ENCODE assay signal across 1 cellular context in genomic region chr18:39841133-39842041, GRCh38.
TF ChIP-seq lines count a peak whose summit lies in the region.

No MANE protein-coding gene starts in this region.

TF ChIP-seq in WTC11, 78 proteins besides CTCF, POLR2A, EP300 and RAD21 (continued from another document):
- TF ChIP-seq, protein P1, sequence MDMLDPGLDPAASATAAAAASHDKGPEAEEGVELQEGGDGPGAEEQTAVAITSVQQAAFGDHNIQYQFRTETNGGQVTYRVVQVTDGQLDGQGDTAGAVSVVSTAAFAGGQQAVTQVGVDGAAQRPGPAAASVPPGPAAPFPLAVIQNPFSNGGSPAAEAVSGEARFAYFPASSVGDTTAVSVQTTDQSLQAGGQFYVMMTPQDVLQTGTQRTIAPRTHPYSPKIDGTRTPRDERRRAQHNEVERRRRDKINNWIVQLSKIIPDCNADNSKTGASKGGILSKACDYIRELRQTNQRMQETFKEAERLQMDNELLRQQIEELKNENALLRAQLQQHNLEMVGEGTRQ (CRISPR knock-in tag; IDR thresholded peaks at IDR 0.05): 0 out of 2 replicates have a peak, but pooled peaks have one; percentile 26
- no peak for TF ChIP-seq ZNF219 (CRISPR knock-in tag; IDR thresholded peaks at IDR 0.05; ENCODE audit: borderline replicate concordance)
- peak; percentile 68; the same call in 1 of the 2 replicates for TF ChIP-seq FOXP1 (CRISPR knock-in tag; IDR thresholded peaks at IDR 0.05; ENCODE audit: borderline replicate concordance)
- TF ChIP-seq ATF3 (CRISPR knock-in tag; conservative IDR thresholded peaks at IDR 0.05): no peak
- TF ChIP-seq GTF2I (CRISPR knock-in tag; conservative IDR thresholded peaks at IDR 0.05): 0 out of 2 replicates have a peak, but pooled peaks have one; percentile 47
- no peak for TF ChIP-seq KAT7 (CRISPR knock-in tag; IDR thresholded peaks at IDR 0.05; ENCODE audit: borderline replicate concordance)
- TF ChIP-seq E2F4 (CRISPR knock-in tag; IDR thresholded peaks at IDR 0.05; ENCODE audit: borderline replicate concordance, low read depth): no peak
- TF ChIP-seq SOX15 (CRISPR knock-in tag; IDR thresholded peaks at IDR 0.05): no peak
- no peak; the same call in 1 of the 2 replicates for TF ChIP-seq ZBTB21 (CRISPR knock-in tag; IDR thresholded peaks at IDR 0.05; ENCODE audit: borderline replicate concordance)
- TF ChIP-seq, protein P2, sequence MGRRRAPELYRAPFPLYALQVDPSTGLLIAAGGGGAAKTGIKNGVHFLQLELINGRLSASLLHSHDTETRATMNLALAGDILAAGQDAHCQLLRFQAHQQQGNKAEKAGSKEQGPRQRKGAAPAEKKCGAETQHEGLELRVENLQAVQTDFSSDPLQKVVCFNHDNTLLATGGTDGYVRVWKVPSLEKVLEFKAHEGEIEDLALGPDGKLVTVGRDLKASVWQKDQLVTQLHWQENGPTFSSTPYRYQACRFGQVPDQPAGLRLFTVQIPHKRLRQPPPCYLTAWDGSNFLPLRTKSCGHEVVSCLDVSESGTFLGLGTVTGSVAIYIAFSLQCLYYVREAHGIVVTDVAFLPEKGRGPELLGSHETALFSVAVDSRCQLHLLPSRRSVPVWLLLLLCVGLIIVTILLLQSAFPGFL (CRISPR knock-in tag; IDR thresholded peaks at IDR 0.05; ENCODE audit: borderline replicate concordance): no peak
- no peak for TF ChIP-seq RORB (CRISPR knock-in tag; IDR thresholded peaks at IDR 0.05)
- TF ChIP-seq TCF7 (CRISPR knock-in tag; IDR thresholded peaks at IDR 0.05; ENCODE audit: low read depth): no peak
- TF ChIP-seq GABPB1 (CRISPR knock-in tag; IDR thresholded peaks at IDR 0.05): no peak
- TF ChIP-seq, protein P3, sequence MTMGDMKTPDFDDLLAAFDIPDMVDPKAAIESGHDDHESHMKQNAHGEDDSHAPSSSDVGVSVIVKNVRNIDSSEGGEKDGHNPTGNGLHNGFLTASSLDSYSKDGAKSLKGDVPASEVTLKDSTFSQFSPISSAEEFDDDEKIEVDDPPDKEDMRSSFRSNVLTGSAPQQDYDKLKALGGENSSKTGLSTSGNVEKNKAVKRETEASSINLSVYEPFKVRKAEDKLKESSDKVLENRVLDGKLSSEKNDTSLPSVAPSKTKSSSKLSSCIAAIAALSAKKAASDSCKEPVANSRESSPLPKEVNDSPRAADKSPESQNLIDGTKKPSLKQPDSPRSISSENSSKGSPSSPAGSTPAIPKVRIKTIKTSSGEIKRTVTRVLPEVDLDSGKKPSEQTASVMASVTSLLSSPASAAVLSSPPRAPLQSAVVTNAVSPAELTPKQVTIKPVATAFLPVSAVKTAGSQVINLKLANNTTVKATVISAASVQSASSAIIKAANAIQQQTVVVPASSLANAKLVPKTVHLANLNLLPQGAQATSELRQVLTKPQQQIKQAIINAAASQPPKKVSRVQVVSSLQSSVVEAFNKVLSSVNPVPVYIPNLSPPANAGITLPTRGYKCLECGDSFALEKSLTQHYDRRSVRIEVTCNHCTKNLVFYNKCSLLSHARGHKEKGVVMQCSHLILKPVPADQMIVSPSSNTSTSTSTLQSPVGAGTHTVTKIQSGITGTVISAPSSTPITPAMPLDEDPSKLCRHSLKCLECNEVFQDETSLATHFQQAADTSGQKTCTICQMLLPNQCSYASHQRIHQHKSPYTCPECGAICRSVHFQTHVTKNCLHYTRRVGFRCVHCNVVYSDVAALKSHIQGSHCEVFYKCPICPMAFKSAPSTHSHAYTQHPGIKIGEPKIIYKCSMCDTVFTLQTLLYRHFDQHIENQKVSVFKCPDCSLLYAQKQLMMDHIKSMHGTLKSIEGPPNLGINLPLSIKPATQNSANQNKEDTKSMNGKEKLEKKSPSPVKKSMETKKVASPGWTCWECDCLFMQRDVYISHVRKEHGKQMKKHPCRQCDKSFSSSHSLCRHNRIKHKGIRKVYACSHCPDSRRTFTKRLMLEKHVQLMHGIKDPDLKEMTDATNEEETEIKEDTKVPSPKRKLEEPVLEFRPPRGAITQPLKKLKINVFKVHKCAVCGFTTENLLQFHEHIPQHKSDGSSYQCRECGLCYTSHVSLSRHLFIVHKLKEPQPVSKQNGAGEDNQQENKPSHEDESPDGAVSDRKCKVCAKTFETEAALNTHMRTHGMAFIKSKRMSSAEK (CRISPR knock-in tag; IDR thresholded peaks at IDR 0.05; ENCODE audit: borderline replicate concordance): no peak
- TF ChIP-seq ZNF671 (CRISPR knock-in tag; IDR thresholded peaks at IDR 0.05): no peak
- TF ChIP-seq NR2C2 (CRISPR knock-in tag; IDR thresholded peaks at IDR 0.05): no peak
- TF ChIP-seq, protein P4, sequence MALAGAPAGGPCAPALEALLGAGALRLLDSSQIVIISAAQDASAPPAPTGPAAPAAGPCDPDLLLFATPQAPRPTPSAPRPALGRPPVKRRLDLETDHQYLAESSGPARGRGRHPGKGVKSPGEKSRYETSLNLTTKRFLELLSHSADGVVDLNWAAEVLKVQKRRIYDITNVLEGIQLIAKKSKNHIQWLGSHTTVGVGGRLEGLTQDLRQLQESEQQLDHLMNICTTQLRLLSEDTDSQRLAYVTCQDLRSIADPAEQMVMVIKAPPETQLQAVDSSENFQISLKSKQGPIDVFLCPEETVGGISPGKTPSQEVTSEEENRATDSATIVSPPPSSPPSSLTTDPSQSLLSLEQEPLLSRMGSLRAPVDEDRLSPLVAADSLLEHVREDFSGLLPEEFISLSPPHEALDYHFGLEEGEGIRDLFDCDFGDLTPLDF (CRISPR knock-in tag; IDR thresholded peaks at IDR 0.05): no peak
